Comparison of ENCODE assay signal across 16 cellular contexts in the genomic region with DNA sequence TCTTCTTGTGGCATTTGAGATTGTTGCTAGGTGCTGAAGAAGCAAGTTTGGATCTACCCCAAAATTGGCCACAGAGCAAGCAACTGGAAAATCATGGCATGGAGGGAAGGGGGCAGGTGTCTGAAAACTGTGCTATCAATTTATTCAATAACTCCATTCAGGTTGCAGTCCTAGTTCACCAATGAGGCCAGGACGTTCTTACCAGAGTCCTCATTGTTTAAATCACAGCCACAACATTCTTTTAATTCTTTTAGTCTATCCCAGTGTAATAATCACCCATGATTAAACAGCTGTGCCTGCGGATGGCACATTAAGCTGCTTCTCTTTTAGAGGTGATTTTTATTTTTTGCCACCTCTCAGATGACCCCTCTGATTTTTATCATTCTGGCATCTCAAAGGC.
A peak's percentile ranks its signal among the peaks of the same experiment; 100 is the strongest.
DNase-seq lines count a peak whose midpoint lies in the region; ATAC-seq and TF ChIP-seq lines count a peak whose summit lies in the region.
"Had no signal": no experiment of that assay in that cellular context is flagged by ENCODE, and none has a peak within 500 bp of the region (broad histone marks: within the 10 kb centered on the region; RNA-seq: fewer than 3 reads in every experiment).

No MANE protein-coding gene starts in this region.

- H3K79me2 ChIP-seq in SU-DHL-6 (ENCODE audit: insufficient read depth, low read length), result peaks cover 32% of the 10 kb centered on the region

- H3F3A ChIP-seq in SU-DHL-6 (ENCODE audit: insufficient read depth), result peaks cover 19% of the 10 kb centered on the region; the same call in 1 of the 2 replicates

- no peaks in the 10 kb centered on the region for H3K9me2 ChIP-seq in SU-DHL-6 (replicated peaks; ENCODE audit: insufficient read depth, low read length)

- H3K4me1 ChIP-seq in HAP-1, result no peaks in the 10 kb centered on the region

- no peak for DNase-seq in activated CD4-positive, alpha-beta T cell treated with anti-CD3 and anti-CD28 coated beads, Interleukin-2, amount 10 ng/mL, durations not matched to agents 7 days and 5 days
- DNase-seq in activated CD4-positive, alpha-beta T cell treated with anti-CD3 and anti-CD28 coated beads, Interleukin-2, amount 50 U/mL, for 48 hours, result no peak
- DNase-seq in effector memory CD8-positive, alpha-beta T cell, result no peak
- DNase-seq in substantia nigra (lab: John Stamatoyannopoulos, UW), result no peak
- no peak for DNase-seq in NCI-H1694 treated with DMSO at 0.1 percent for 48 hours (lab: John Stamatoyannopoulos, UW)
- no peak for DNase-seq in HAP-1 (ENCODE audit: low spot score in 2 of 2)
- DNase-seq: activated CD4-positive, alpha-beta T cell treated with anti-CD3 and anti-CD28 coated beads for 4 hours; amniotic stem cell; foreskin melanocyte; NCI-H1436 treated with DMSO at 0.1 percent for 48 hours; NCI-H774 had no signal

- no peaks in the 10 kb centered on the region for H3K9me3 ChIP-seq in SU-DHL-6 (ENCODE audit: insufficient read depth, low read length)
- H3K9me3 ChIP-seq in HAP-1, result no peaks in the 10 kb centered on the region

- H3K27me3 ChIP-seq in SU-DHL-6 (ENCODE audit: low read length) (no peaks in the 10 kb centered on the region), HAP-1 (ENCODE audit: low read depth) (no peaks in the 10 kb centered on the region)

- H3K4me2 ChIP-seq in SU-DHL-6 (ENCODE audit: low read depth, low read length, poor library complexity, severe bottlenecking), result peak overlapping the region; percentile 24

- H3K27ac ChIP-seq in SU-DHL-6 (ENCODE audit: low read depth, low read length) (peak overlapping the region; percentile 35; the same call in 1 of the 2 replicates), substantia nigra (ENCODE audit: low read depth, low read length, poor library complexity, severe bottlenecking) (no peak overlapping the region)

- no peak overlapping the region for H2AFZ ChIP-seq in SU-DHL-6 (ENCODE audit: low read depth, low read length, severe bottlenecking)

- H3K36me3 ChIP-seq in SU-DHL-6 (ENCODE audit: low read length) (0 out of 2 replicates have a peak, but pooled peaks cover 3% of the 10 kb centered on the region), HAP-1 (replicated peaks) (no peaks in the 10 kb centered on the region)

- H3K9me3 Mint-ChIP-seq in activated CD4-positive, alpha-beta T cell treated with anti-CD3 and anti-CD28 coated beads, Interleukin-2, amount 10 ng/mL, durations not matched to agents 7 days and 5 days, result peaks cover 2% of the 10 kb centered on the region
- no peaks in the 10 kb centered on the region for H3K9me3 Mint-ChIP-seq in effector memory CD8-positive, alpha-beta T cell
- no peaks in the 10 kb centered on the region for H3K9me3 Mint-ChIP-seq in stimulated activated memory B cell treated with anti-CD40 and anti-IgM and Interleukin-4, amounts not matched to agents 10 μg/mL and 1 μg/mL and 100 μg/mL, for 72 hours

- H3K36me3 Mint-ChIP-seq in activated CD4-positive, alpha-beta T cell treated with anti-CD3 and anti-CD28 coated beads, Interleukin-2, amount 10 ng/mL, durations not matched to agents 7 days and 5 days (ENCODE audit: low read depth), result peaks cover 75% of the 10 kb centered on the region
- peaks cover 30% of the 10 kb centered on the region for H3K36me3 Mint-ChIP-seq in effector memory CD8-positive, alpha-beta T cell (ENCODE audit: insufficient read depth)
- H3K36me3 Mint-ChIP-seq in stimulated activated memory B cell treated with anti-CD40 and anti-IgM and Interleukin-4, amounts not matched to agents 10 μg/mL and 1 μg/mL and 100 μg/mL, for 72 hours, result peaks cover 29% of the 10 kb centered on the region

- no peak for TF ChIP-seq CTCF in SU-DHL-6 (IDR thresholded peaks at IDR 0.05; ENCODE audit: insufficient read depth, low read length, poor library complexity, severe bottlenecking)

- POLR2A ChIA-PET in activated CD4-positive, alpha-beta T cell treated with anti-CD3 and anti-CD28 coated beads, Interleukin-2, amount 10 ng/mL, durations not matched to agents 7 days and 5 days (lab: Charles Lee), result no interaction called here

- peak overlapping the region; percentile 96 for H3K27ac Mint-ChIP-seq in activated CD4-positive, alpha-beta T cell treated with anti-CD3 and anti-CD28 coated beads, Interleukin-2, amount 10 ng/mL, durations not matched to agents 7 days and 5 days
- H3K27ac Mint-ChIP-seq in effector memory CD8-positive, alpha-beta T cell, result peak overlapping the region; percentile 96
- H3K27ac Mint-ChIP-seq in stimulated activated memory B cell treated with anti-CD40 and anti-IgM and Interleukin-4, amounts not matched to agents 10 μg/mL and 1 μg/mL and 100 μg/mL, for 72 hours, result peak overlapping the region; percentile 91

- CTCF ChIA-PET in activated CD4-positive, alpha-beta T cell treated with anti-CD3 and anti-CD28 coated beads, Interleukin-2, amount 10 ng/mL, durations not matched to agents 7 days and 5 days (lab: Charles Lee), result interaction anchor here (1.0 to 2.0 kb wide), 6 partner anchors 9 to 88 kb away, joined by 3 to 4 read pairs (median 4); no protein-coding TSS in a partner anchor

- no peak overlapping the region for H3K9ac ChIP-seq in SU-DHL-6 (ENCODE audit: low read length)

- H4K20me1 ChIP-seq in SU-DHL-6 (ENCODE audit: low read depth, low read length), result no peaks in the 10 kb centered on the region

- no peak overlapping the region for H3K4me3 ChIP-seq in SU-DHL-6 (ENCODE audit: insufficient read depth, low read length, poor library complexity, severe bottlenecking)
- no peak overlapping the region for H3K4me3 ChIP-seq in HAP-1
- H3K4me3 ChIP-seq: skin epidermis had no signal

- no peaks in the 10 kb centered on the region for H3K27me3 Mint-ChIP-seq in activated CD4-positive, alpha-beta T cell treated with anti-CD3 and anti-CD28 coated beads, Interleukin-2, amount 10 ng/mL, durations not matched to agents 7 days and 5 days
- no peaks in the 10 kb centered on the region for H3K27me3 Mint-ChIP-seq in effector memory CD8-positive, alpha-beta T cell
- no peaks in the 10 kb centered on the region for H3K27me3 Mint-ChIP-seq in stimulated activated memory B cell treated with anti-CD40 and anti-IgM and Interleukin-4, amounts not matched to agents 10 μg/mL and 1 μg/mL and 100 μg/mL, for 72 hours

- peak overlapping the region; percentile 6 for H3K4me3 Mint-ChIP-seq in activated CD4-positive, alpha-beta T cell treated with anti-CD3 and anti-CD28 coated beads, Interleukin-2, amount 10 ng/mL, durations not matched to agents 7 days and 5 days
- peak overlapping the region; percentile 78 for H3K4me3 Mint-ChIP-seq in effector memory CD8-positive, alpha-beta T cell
- H3K4me3 Mint-ChIP-seq in stimulated activated memory B cell treated with anti-CD40 and anti-IgM and Interleukin-4, amounts not matched to agents 10 μg/mL and 1 μg/mL and 100 μg/mL, for 72 hours, result peak overlapping the region; percentile 71
- H3K4me3 Mint-ChIP-seq: neural crest cell had no signal

- in situ Hi-C loops in HAP-1 (cut with MboI; ENCODE audit: low sequenced_read_pairs), result no loop called here

- no peak for ATAC-seq in effector memory CD8-positive, alpha-beta T cell (replicated peaks)
- no peak for ATAC-seq in stimulated activated memory B cell treated with anti-CD40 and anti-IgM and Interleukin-4, amounts not matched to agents 10 μg/mL and 1 μg/mL and 100 μg/mL, for 72 hours
- ATAC-seq: Right ventricle myocardium inferior had no signal

- H3K4me1 Mint-ChIP-seq in activated CD4-positive, alpha-beta T cell treated with anti-CD3 and anti-CD28 coated beads, Interleukin-2, amount 10 ng/mL, durations not matched to agents 7 days and 5 days, result peaks cover 93% of the 10 kb centered on the region
- peaks cover 75 to 86% of the 10 kb centered on the region in 2 donors for H3K4me1 Mint-ChIP-seq in effector memory CD8-positive, alpha-beta T cell (ENCODE audit: low read depth in 2 of 2)
- peaks cover 85% of the 10 kb centered on the region for H3K4me1 Mint-ChIP-seq in stimulated activated memory B cell treated with anti-CD40 and anti-IgM and Interleukin-4, amounts not matched to agents 10 μg/mL and 1 μg/mL and 100 μg/mL, for 72 hours

Comparison
In these comparisons a context has a peak if more than half of its experiments do, and no peak if none do; other contexts are left out.
1. H3K4me3 Mint-ChIP-seq: peak in every context shown above with its lines; median percentile 78 in effector memory CD8-positive, alpha-beta T cell; 71 in stimulated activated memory B cell treated with anti-CD40 and anti-IgM and Interleukin-4, amounts not matched to agents 10 μg/mL and 1 μg/mL and 100 μg/mL, for 72 hours; 6 in activated CD4-positive, alpha-beta T cell treated with anti-CD3 and anti-CD28 coated beads, Interleukin-2, amount 10 ng/mL, durations not matched to agents 7 days and 5 days.